In the genomic region with DNA sequence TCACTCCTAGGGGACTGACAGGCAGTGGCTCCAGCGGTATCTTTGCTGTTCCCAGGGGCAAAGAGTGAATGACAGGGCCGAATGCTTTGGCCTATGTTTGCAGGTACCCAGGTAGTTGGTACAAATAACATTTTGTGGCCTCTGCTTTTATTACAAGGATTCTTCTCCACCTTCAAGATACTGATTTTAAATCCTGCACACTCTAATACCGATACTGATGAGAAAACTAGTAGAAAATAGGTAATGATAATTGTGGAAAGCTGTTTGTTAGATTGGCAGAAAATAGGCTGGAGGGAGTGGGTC, we compare ENCODE assay signal across 11 cellular contexts. TPM values are rescaled to one million over a fixed set of nuclear protein-coding genes. Genes with fewer than 3 reads are reported as not detected.
DNase-seq lines count a peak whose midpoint lies in the region; ATAC-seq, FAIRE-seq and TF ChIP-seq lines count a peak whose summit lies in the region.
"Had no signal": no experiment of that assay in that cellular context is flagged by ENCODE, and none has a peak within 500 bp of the region (broad histone marks: within the 10 kb centered on the region; RNA-seq: fewer than 3 reads in every experiment).

No MANE protein-coding gene starts in this region.

- H3K36me3 ChIP-seq in HCT116 (ENCODE audit: control insufficient read depth in 1 of 2, insufficient read depth in 2 of 2, low read length in 2 of 2) (no peaks in the 10 kb centered on the region), astrocyte (ENCODE audit: insufficient read depth, low read length) (no peaks in the 10 kb centered on the region), kidney (ENCODE audit: control insufficient read depth in 1 of 2, insufficient read depth in 2 of 2, low read length in 2 of 2) (no peaks in the 10 kb centered on the region), suprapubic skin (no peaks in the 10 kb centered on the region)

- WGBS in suprapubic skin: 0% methylated on average over 3 of the region's 3 CpGs

- intact Hi-C loops in HCT116 (cut with micrococcal nuclease): loop anchor here (2.0 kb wide), 1 partner anchor 167 kb away; a partner anchor contains a TSS
- intact Hi-C loops in kidney (cut with DNase I): no loop called here

- TF ChIP-seq CTCF in HCT116 (IDR thresholded peaks at IDR 0.05 in 2 of 3, conservative IDR thresholded peaks at IDR 0.05 in 1 of 3; ENCODE audit: borderline replicate concordance in 1 of 3, insufficient read depth in 1 of 3, low read depth in 2 of 3, low read length in 2 of 3): no peak
- no peak for TF ChIP-seq CTCF in astrocyte (IDR thresholded peaks at IDR 0.05; ENCODE audit: insufficient read depth, low read depth, low read length)
- no peak for TF ChIP-seq CTCF in kidney (IDR thresholded peaks at IDR 0.05; ENCODE audit: borderline replicate concordance, extremely low read depth, insufficient read depth)
- TF ChIP-seq CTCF in suprapubic skin (IDR thresholded peaks at IDR 0.05): no peak
- no peak for TF ChIP-seq CTCF in GM10248 (IDR thresholded peaks at IDR 0.05; ENCODE audit: control extremely low read depth, extremely low read depth, low read depth, missing control alignments)

- H3K9me3 Mint-ChIP-seq in astrocyte (ENCODE audit: unreplicated experiment): no peaks in the 10 kb centered on the region
- H3K9me3 Mint-ChIP-seq: natural killer cell; stimulated activated naive CD8-positive, alpha-beta T cell treated with anti-CD3 and anti-CD28 coated beads, Interleukin-15, Interleukin-2, amounts not matched to agents 100 ng/mL and 50 ng/mL, for 24 hours had no signal

- no peaks in the 10 kb centered on the region for H3K36me3 Mint-ChIP-seq in astrocyte (ENCODE audit: low read depth, unreplicated experiment)
- H3K36me3 Mint-ChIP-seq: activated naive CD8-positive, alpha-beta T cell; natural killer cell had no signal

- H3K27ac Mint-ChIP-seq in astrocyte (ENCODE audit: unreplicated experiment): peak overlapping the region; percentile 31
- H3K27ac Mint-ChIP-seq: activated naive CD8-positive, alpha-beta T cell; natural killer cell had no signal

- H3K27ac ChIP-seq in HCT116 (ENCODE audit: low read depth, low read length) (peak overlapping the region; percentile 65), astrocyte (ENCODE audit: low read depth, low read length) (peak overlapping the region; percentile 83), kidney (ENCODE audit: low read depth in 2 of 2, low read length in 2 of 2) (peak overlapping the region; percentile 95 to 96), suprapubic skin (peak overlapping the region; percentile 94)

- H3K4me3 ChIP-seq in HCT116 (replicated peaks in 1 of 2; ENCODE audit: low read depth in 1 of 2, low read length in 2 of 2) (peak overlapping the region; percentile 69 to 73), astrocyte (ENCODE audit: insufficient read depth, low read depth, low read length) (peak overlapping the region; percentile 90), kidney (ENCODE audit: low read length in 2 of 2) (peak overlapping the region; percentile 65 to 79), suprapubic skin (peak overlapping the region; percentile 99)

- peaks cover 4% of the 10 kb centered on the region for H3K79me2 ChIP-seq in HCT116 (ENCODE audit: insufficient read depth, low read length)
- peaks cover 19% of the 10 kb centered on the region for H3K79me2 ChIP-seq in astrocyte (ENCODE audit: insufficient read depth, low read length)

- H3K4me2 ChIP-seq in HCT116 (ENCODE audit: low read length) (peak overlapping the region; percentile 89), astrocyte (ENCODE audit: low read length) (peak overlapping the region; percentile 87)

- DNase-seq in HCT116 (ENCODE audit: low read depth, low spot score) (no peak), astrocyte (ENCODE audit: low read depth) (no peak), kidney (no peak), suprapubic skin (ENCODE audit: low spot score in 2 of 2) (no peak), GM10248 (ENCODE audit: extremely low spot score) (no peak), GDM1 (lab: John Stamatoyannopoulos, UW) (no peak), activated gamma-delta T cell treated with Interleukin-2 at 50 U/mL for 16 hours (no peak)
- DNase-seq: natural killer cell had no signal

- TF ChIP-seq POLR2A in HCT116 (IDR thresholded peaks at IDR 0.05; ENCODE audit: borderline replicate concordance, extremely low read depth, insufficient read depth, insufficient read length): no peak
- TF ChIP-seq POLR2A in suprapubic skin (IDR thresholded peaks at IDR 0.05): no peak

- RAD21 ChIA-PET in HCT116 (lab: Charles Lee; ENCODE audit: low non-redundant PET in 1 of 2, low total read pairs in 2 of 2, uncharacterized antibody in 2 of 2, unreplicated experiment in 2 of 2): interaction anchor here in 1 of 2 experiments (1.6 kb wide), 1 partner anchor 166 kb away, joined by 7 read pairs; a partner anchor contains a TSS

- H3K4me1 ChIP-seq in HCT116 (ENCODE audit: control insufficient read depth in 1 of 2, insufficient read depth in 2 of 2, low read length in 2 of 2): peaks cover 10 to 17% of the 10 kb centered on the region in 2 experiments; a peak in 3 of 4 replicates
- H3K4me1 ChIP-seq in astrocyte (ENCODE audit: insufficient read depth, low read length): peaks cover 13% of the 10 kb centered on the region
- peaks cover 10 to 16% of the 10 kb centered on the region in 2 donors for H3K4me1 ChIP-seq in kidney (ENCODE audit: control insufficient read depth in 1 of 2, insufficient read depth in 1 of 2, low read depth in 1 of 2, low read length in 2 of 2)
- peaks cover 32% of the 10 kb centered on the region for H3K4me1 ChIP-seq in suprapubic skin

- TF ChIP-seq EP300 in suprapubic skin (IDR thresholded peaks at IDR 0.05): no peak

- no peak overlapping the region for H3K4me3 Mint-ChIP-seq in astrocyte (ENCODE audit: unreplicated experiment)
- H3K4me3 Mint-ChIP-seq: activated naive CD8-positive, alpha-beta T cell; natural killer cell; stimulated activated naive CD8-positive, alpha-beta T cell treated with anti-CD3 and anti-CD28 coated beads, Interleukin-15, Interleukin-2, amounts not matched to agents 100 ng/mL and 50 ng/mL, for 24 hours had no signal

- H3K27me3 ChIP-seq in HCT116 (ENCODE audit: insufficient read depth, low read length): no peaks in the 10 kb centered on the region
- peaks cover 2% of the 10 kb centered on the region for H3K27me3 ChIP-seq in astrocyte (ENCODE audit: insufficient read depth, low read length)
- no peaks in the 10 kb centered on the region for H3K27me3 ChIP-seq in suprapubic skin

- H3K4me1 Mint-ChIP-seq in astrocyte (ENCODE audit: low read depth, unreplicated experiment): no peaks in the 10 kb centered on the region

- no peak for FAIRE-seq in astrocyte (lab: Jason Lieb, UNC)
- no peak for FAIRE-seq in kidney (lab: Jason Lieb, UNC)

- H3K9ac ChIP-seq in HCT116 (ENCODE audit: low read length) (peak overlapping the region; percentile 74), astrocyte (ENCODE audit: low read length) (peak overlapping the region; percentile 94), kidney (ENCODE audit: low read length in 2 of 2) (peak overlapping the region; percentile 45 to 91)

- no peaks in the 10 kb centered on the region for H4K20me1 ChIP-seq in HCT116 (ENCODE audit: insufficient read depth)
- H4K20me1 ChIP-seq in astrocyte (ENCODE audit: insufficient read depth, low read length): no peaks in the 10 kb centered on the region

- ATAC-seq in HCT116: no peak
- ATAC-seq in GM21717 (IDR thresholded peaks at IDR 0.05; ENCODE audit: unreplicated experiment): no peak

- TF ChIP-seq RAD21 in HCT116 (IDR thresholded peaks at IDR 0.05; ENCODE audit: low read depth): no peak

- POLR2A ChIA-PET in HCT116 (lab: Charles Lee): interaction anchor here (0.7 kb wide), 1 partner anchor 8 kb away, joined by 3 read pairs; no protein-coding TSS in a partner anchor
- POLR2A ChIA-PET in GM10248 (lab: Yijun Ruan, JAX): interaction anchor here (1.0 kb wide), 1 partner anchor 18 kb away, joined by 3 read pairs; no protein-coding TSS in a partner anchor

- no peaks in the 10 kb centered on the region for H3K9me3 ChIP-seq in HCT116 (ENCODE audit: control insufficient read depth in 1 of 2, insufficient read depth in 1 of 2, low read depth in 1 of 2, low read length in 2 of 2)
- no peaks in the 10 kb centered on the region for H3K9me3 ChIP-seq in astrocyte (ENCODE audit: insufficient read depth, low read depth, low read length)
- no peaks in the 10 kb centered on the region for H3K9me3 ChIP-seq in kidney (ENCODE audit: control insufficient read depth in 1 of 2, low read length in 2 of 2)
- H3K9me3 ChIP-seq in suprapubic skin: no peaks in the 10 kb centered on the region

- H2AFZ ChIP-seq in HCT116 (ENCODE audit: low read depth, low read length, poor library complexity, severe bottlenecking) (no peak overlapping the region), astrocyte (ENCODE audit: low read depth, low read length) (peak overlapping the region; percentile 98)

- H3K27me3 Mint-ChIP-seq in astrocyte (ENCODE audit: low read depth, unreplicated experiment): no peaks in the 10 kb centered on the region

- H3K9me2 ChIP-seq in HCT116 (ENCODE audit: insufficient read depth): no peaks in the 10 kb centered on the region

- no TSS peak for BruUV-seq in HCT116 (replicated peaks; lab: Mats Ljungman, UMichigan)

- CTCF ChIA-PET in HCT116 (lab: Charles Lee): interaction anchor here (0.7 to 2.6 kb wide), 4 partner anchors 17 to 204 kb away, joined by 3 to 24 read pairs (median 8); a partner anchor contains a TSS
- CTCF ChIA-PET in GM10248 (lab: Yijun Ruan, JAX): interaction anchor here (0.7 to 12.1 kb wide), 30 partner anchors 12 to 659 kb away, joined by 3 to 241 read pairs (median 6); a partner anchor contains a TSS

TF ChIP-seq in HCT116, 20 proteins besides CTCF, POLR2A, EP300 and RAD21 (continues in another document):
- TF ChIP-seq SP1 (IDR thresholded peaks at IDR 0.05; ENCODE audit: low read depth) (no peak), EGR1 (IDR thresholded peaks at IDR 0.05; ENCODE audit: low read depth) (no peak)

RNA-seq across cellular contexts. Expression of a gene that starts 0.8 kb away (rescaled TPM):
- total RNA-seq in HCT116 (2021; ENCODE audit: unreplicated experiment) (12.7 TPM), astrocyte (11.8 and 12.2 TPM in 2 replicates), kidney (21.4 TPM), suprapubic skin (10 to 100 TPM; 12.5 to 27.0 (median 16.6) TPM)
- polyA plus RNA-seq in HCT116 (2012): 5.6 and 7.9 TPM in 2 replicates
- polyA plus RNA-seq in kidney (ENCODE audit: insufficient read depth, low read depth, low replicate concordance): 18.9 TPM

RNA-seq across cellular contexts. Expression of a gene that starts 29.0 kb away (rescaled TPM):
- total RNA-seq in HCT116 (2021; ENCODE audit: unreplicated experiment) (41.8 TPM), astrocyte (17.0 and 18.2 TPM in 2 replicates), kidney (25.1 TPM), suprapubic skin (10 to 100 TPM in 3 of 4 donors, 1 to 10 TPM in 1; 6.6 to 28.4 (median 11.1) TPM)
- 16.0 and 22.5 TPM in 2 replicates for polyA plus RNA-seq in HCT116 (2012)
- 10.6 TPM for polyA plus RNA-seq in kidney (ENCODE audit: insufficient read depth, low read depth, low replicate concordance)
